In the genomic region with DNA sequence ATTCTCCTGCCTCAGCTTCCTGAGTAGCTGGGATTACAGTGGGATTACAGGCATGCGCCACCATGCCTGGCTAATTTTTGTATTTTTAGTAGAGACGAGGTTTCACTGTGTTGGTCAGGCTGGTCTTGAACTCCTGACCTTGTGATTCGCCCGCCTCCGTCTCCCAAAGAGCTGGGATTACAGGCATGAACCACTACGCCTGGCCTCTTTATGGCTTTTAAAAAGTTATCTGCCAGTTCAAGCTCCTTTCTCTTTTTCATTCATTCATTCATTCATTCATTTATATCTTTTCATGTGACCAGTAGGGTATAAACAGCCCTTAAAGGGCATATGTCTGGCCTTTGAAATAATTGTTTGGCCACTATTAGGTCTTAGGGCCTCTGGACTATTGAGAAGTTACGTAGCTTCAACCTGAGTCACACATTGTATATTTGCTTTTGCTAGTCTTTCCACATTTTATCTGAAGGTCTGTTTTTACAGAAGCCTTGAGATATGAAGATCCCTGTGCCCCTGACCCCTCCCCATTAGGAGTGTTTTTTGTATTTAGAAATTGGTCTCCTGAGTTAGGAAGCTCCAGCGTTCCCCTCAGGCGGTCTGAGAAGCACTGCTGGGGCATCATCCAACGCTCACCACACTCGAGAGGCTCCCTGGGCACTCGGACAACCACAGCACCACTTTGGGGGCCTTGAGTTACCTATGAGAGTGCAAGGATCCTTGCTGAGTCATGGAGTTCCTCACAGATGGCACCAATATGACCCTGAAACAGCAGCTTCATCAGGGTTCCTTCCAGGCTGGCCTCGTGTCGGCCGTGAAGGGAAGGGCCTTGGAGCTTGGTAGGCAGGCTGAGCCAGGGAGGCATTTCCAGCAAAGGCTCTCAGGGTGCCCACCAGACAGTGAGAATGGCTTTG, we compare ENCODE assay signal across 1 cellular context.
TF ChIP-seq lines count a peak whose summit lies in the region.

No MANE protein-coding gene starts in this region.

TF ChIP-seq in HepG2, 621 proteins besides CTCF, POLR2A, EP300 and RAD21 (continued from another document and continues in another):
- peak; percentile 33 to 42 for TF ChIP-seq MAFK (conservative IDR thresholded peaks at IDR 0.05 in 1 of 2, IDR thresholded peaks at IDR 0.05 in 1 of 2; ENCODE audit: low read length in 2 of 2)
- TF ChIP-seq, protein P1, sequence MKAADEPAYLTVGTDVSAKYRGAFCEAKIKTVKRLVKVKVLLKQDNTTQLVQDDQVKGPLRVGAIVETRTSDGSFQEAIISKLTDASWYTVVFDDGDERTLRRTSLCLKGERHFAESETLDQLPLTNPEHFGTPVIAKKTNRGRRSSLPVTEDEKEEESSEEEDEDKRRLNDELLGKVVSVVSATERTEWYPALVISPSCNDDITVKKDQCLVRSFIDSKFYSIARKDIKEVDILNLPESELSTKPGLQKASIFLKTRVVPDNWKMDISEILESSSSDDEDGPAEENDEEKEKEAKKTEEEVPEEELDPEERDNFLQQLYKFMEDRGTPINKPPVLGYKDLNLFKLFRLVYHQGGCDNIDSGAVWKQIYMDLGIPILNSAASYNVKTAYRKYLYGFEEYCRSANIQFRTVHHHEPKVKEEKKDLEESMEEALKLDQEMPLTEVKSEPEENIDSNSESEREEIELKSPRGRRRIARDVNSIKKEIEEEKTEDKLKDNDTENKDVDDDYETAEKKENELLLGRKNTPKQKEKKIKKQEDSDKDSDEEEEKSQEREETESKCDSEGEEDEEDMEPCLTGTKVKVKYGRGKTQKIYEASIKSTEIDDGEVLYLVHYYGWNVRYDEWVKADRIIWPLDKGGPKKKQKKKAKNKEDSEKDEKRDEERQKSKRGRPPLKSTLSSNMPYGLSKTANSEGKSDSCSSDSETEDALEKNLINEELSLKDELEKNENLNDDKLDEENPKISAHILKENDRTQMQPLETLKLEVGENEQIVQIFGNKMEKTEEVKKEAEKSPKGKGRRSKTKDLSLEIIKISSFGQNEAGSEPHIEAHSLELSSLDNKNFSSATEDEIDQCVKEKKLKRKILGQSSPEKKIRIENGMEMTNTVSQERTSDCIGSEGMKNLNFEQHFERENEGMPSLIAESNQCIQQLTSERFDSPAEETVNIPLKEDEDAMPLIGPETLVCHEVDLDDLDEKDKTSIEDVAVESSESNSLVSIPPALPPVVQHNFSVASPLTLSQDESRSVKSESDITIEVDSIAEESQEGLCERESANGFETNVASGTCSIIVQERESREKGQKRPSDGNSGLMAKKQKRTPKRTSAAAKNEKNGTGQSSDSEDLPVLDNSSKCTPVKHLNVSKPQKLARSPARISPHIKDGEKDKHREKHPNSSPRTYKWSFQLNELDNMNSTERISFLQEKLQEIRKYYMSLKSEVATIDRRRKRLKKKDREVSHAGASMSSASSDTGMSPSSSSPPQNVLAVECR (CRISPR knock-in tag; IDR thresholded peaks at IDR 0.05; ENCODE audit: borderline replicate concordance), result no peak; the same call in 1 of the 2 replicates
- peak; percentile 78; the same call in 1 of the 2 replicates for TF ChIP-seq PPARG (CRISPR knock-in tag; conservative IDR thresholded peaks at IDR 0.05)
- TF ChIP-seq, protein P2, sequence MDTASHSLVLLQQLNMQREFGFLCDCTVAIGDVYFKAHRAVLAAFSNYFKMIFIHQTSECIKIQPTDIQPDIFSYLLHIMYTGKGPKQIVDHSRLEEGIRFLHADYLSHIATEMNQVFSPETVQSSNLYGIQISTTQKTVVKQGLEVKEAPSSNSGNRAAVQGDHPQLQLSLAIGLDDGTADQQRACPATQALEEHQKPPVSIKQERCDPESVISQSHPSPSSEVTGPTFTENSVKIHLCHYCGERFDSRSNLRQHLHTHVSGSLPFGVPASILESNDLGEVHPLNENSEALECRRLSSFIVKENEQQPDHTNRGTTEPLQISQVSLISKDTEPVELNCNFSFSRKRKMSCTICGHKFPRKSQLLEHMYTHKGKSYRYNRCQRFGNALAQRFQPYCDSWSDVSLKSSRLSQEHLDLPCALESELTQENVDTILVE (CRISPR knock-in tag; IDR thresholded peaks at IDR 0.05), result 0 out of 2 replicates have a peak, but pooled peaks have one; percentile 42
- TF ChIP-seq DNMT3B (CRISPR knock-in tag; conservative IDR thresholded peaks at IDR 0.05), result peak; percentile 68; the same call in 1 of the 2 replicates
- no peak; the same call in 1 of the 2 replicates for TF ChIP-seq SP4 (CRISPR knock-in tag; IDR thresholded peaks at IDR 0.05)
- TF ChIP-seq, protein P3, sequence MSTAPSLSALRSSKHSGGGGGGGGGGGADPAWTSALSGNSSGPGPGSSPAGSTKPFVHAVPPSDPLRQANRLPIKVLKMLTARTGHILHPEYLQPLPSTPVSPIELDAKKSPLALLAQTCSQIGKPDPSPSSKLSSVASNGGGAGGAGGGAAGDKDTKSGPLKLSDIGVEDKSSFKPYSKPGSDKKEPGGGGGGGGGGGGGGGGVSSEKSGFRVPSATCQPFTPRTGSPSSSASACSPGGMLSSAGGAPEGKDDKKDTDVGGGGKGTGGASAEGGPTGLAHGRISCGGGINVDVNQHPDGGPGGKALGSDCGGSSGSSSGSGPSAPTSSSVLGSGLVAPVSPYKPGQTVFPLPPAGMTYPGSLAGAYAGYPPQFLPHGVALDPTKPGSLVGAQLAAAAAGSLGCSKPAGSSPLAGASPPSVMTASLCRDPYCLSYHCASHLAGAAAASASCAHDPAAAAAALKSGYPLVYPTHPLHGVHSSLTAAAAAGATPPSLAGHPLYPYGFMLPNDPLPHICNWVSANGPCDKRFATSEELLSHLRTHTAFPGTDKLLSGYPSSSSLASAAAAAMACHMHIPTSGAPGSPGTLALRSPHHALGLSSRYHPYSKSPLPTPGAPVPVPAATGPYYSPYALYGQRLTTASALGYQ (CRISPR knock-in tag; IDR thresholded peaks at IDR 0.05), result peak; percentile 56; the same call in 1 of the 2 replicates
- TF ChIP-seq ZNF678 (CRISPR knock-in tag; IDR thresholded peaks at IDR 0.05), result no peak
- TF ChIP-seq MIER3 (CRISPR knock-in tag; IDR thresholded peaks at IDR 0.05; ENCODE audit: borderline replicate concordance), result 0 out of 2 replicates have a peak, but pooled peaks have one; percentile 24
- no peak for TF ChIP-seq TOPORS (CRISPR knock-in tag; IDR thresholded peaks at IDR 0.05)
- TF ChIP-seq ZNF333 (CRISPR knock-in tag; IDR thresholded peaks at IDR 0.05; ENCODE audit: borderline replicate concordance), result no peak
- no peak for TF ChIP-seq PHB2 (IDR thresholded peaks at IDR 0.05; ENCODE audit: partially characterized antibody)
- TF ChIP-seq HOXD1 (CRISPR knock-in tag; IDR thresholded peaks at IDR 0.05), result no peak
- TF ChIP-seq NFYB (CRISPR knock-in tag; IDR thresholded peaks at IDR 0.05), result no peak
- TF ChIP-seq GPN1 (CRISPR knock-in tag; IDR thresholded peaks at IDR 0.05; ENCODE audit: borderline replicate concordance), result no peak
- TF ChIP-seq, protein P4, sequence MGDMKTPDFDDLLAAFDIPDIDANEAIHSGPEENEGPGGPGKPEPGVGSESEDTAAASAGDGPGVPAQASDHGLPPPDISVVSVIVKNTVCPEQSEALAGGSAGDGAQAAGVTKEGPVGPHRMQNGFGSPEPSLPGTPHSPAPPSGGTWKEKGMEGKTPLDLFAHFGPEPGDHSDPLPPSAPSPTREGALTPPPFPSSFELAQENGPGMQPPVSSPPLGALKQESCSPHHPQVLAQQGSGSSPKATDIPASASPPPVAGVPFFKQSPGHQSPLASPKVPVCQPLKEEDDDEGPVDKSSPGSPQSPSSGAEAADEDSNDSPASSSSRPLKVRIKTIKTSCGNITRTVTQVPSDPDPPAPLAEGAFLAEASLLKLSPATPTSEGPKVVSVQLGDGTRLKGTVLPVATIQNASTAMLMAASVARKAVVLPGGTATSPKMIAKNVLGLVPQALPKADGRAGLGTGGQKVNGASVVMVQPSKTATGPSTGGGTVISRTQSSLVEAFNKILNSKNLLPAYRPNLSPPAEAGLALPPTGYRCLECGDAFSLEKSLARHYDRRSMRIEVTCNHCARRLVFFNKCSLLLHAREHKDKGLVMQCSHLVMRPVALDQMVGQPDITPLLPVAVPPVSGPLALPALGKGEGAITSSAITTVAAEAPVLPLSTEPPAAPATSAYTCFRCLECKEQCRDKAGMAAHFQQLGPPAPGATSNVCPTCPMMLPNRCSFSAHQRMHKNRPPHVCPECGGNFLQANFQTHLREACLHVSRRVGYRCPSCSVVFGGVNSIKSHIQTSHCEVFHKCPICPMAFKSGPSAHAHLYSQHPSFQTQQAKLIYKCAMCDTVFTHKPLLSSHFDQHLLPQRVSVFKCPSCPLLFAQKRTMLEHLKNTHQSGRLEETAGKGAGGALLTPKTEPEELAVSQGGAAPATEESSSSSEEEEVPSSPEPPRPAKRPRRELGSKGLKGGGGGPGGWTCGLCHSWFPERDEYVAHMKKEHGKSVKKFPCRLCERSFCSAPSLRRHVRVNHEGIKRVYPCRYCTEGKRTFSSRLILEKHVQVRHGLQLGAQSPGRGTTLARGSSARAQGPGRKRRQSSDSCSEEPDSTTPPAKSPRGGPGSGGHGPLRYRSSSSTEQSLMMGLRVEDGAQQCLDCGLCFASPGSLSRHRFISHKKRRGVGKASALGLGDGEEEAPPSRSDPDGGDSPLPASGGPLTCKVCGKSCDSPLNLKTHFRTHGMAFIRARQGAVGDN (CRISPR knock-in tag; IDR thresholded peaks at IDR 0.05), result peak; percentile 77
- no peak for TF ChIP-seq SIX1 (CRISPR knock-in tag; IDR thresholded peaks at IDR 0.05; ENCODE audit: borderline replicate concordance)
- TF ChIP-seq, protein P5, sequence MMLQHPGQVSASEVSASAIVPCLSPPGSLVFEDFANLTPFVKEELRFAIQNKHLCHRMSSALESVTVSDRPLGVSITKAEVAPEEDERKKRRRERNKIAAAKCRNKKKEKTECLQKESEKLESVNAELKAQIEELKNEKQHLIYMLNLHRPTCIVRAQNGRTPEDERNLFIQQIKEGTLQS (CRISPR knock-in tag; IDR thresholded peaks at IDR 0.05), result peak; percentile 59
- TF ChIP-seq WIZ (CRISPR knock-in tag; IDR thresholded peaks at IDR 0.05), result no peak
- TF ChIP-seq KDM6A (CRISPR knock-in tag; IDR thresholded peaks at IDR 0.05; ENCODE audit: low read depth), result 0 out of 2 replicates have a peak, but pooled peaks have one; percentile 25
- TF ChIP-seq KLF13 (CRISPR knock-in tag; IDR thresholded peaks at IDR 0.05), result no peak
- peak; percentile 86; the same call in 1 of the 2 replicates for TF ChIP-seq CHD4 (IDR thresholded peaks at IDR 0.05; ENCODE audit: borderline replicate concordance, low read length)
- no peak; the same call in none of the 2 replicates for TF ChIP-seq THAP11 (CRISPR knock-in tag; IDR thresholded peaks at IDR 0.05)
- TF ChIP-seq ZNF256 (CRISPR knock-in tag; conservative IDR thresholded peaks at IDR 0.05), result no peak
- TF ChIP-seq HHEX (CRISPR knock-in tag; IDR thresholded peaks at IDR 0.05), result no peak
- TF ChIP-seq SPEN (CRISPR knock-in tag; IDR thresholded peaks at IDR 0.05; ENCODE audit: low read depth), result no peak
- TF ChIP-seq, protein P6, sequence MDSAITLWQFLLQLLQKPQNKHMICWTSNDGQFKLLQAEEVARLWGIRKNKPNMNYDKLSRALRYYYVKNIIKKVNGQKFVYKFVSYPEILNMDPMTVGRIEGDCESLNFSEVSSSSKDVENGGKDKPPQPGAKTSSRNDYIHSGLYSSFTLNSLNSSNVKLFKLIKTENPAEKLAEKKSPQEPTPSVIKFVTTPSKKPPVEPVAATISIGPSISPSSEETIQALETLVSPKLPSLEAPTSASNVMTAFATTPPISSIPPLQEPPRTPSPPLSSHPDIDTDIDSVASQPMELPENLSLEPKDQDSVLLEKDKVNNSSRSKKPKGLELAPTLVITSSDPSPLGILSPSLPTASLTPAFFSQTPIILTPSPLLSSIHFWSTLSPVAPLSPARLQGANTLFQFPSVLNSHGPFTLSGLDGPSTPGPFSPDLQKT (CRISPR knock-in tag; IDR thresholded peaks at IDR 0.05; ENCODE audit: borderline replicate concordance), result no peak
- TF ChIP-seq, protein P7, sequence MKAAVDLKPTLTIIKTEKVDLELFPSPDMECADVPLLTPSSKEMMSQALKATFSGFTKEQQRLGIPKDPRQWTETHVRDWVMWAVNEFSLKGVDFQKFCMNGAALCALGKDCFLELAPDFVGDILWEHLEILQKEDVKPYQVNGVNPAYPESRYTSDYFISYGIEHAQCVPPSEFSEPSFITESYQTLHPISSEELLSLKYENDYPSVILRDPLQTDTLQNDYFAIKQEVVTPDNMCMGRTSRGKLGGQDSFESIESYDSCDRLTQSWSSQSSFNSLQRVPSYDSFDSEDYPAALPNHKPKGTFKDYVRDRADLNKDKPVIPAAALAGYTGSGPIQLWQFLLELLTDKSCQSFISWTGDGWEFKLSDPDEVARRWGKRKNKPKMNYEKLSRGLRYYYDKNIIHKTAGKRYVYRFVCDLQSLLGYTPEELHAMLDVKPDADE (CRISPR knock-in tag; IDR thresholded peaks at IDR 0.05), result no peak
- TF ChIP-seq, protein P8, sequence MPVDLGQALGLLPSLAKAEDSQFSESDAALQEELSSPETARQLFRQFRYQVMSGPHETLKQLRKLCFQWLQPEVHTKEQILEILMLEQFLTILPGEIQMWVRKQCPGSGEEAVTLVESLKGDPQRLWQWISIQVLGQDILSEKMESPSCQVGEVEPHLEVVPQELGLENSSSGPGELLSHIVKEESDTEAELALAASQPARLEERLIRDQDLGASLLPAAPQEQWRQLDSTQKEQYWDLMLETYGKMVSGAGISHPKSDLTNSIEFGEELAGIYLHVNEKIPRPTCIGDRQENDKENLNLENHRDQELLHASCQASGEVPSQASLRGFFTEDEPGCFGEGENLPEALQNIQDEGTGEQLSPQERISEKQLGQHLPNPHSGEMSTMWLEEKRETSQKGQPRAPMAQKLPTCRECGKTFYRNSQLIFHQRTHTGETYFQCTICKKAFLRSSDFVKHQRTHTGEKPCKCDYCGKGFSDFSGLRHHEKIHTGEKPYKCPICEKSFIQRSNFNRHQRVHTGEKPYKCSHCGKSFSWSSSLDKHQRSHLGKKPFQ (CRISPR knock-in tag; IDR thresholded peaks at IDR 0.05; ENCODE audit: insufficient replicate concordance), result no peak
- TF ChIP-seq, protein P9, sequence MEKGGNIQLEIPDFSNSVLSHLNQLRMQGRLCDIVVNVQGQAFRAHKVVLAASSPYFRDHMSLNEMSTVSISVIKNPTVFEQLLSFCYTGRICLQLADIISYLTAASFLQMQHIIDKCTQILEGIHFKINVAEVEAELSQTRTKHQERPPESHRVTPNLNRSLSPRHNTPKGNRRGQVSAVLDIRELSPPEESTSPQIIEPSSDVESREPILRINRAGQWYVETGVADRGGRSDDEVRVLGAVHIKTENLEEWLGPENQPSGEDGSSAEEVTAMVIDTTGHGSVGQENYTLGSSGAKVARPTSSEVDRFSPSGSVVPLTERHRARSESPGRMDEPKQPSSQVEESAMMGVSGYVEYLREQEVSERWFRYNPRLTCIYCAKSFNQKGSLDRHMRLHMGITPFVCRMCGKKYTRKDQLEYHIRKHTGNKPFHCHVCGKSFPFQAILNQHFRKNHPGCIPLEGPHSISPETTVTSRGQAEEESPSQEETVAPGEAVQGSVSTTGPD (CRISPR knock-in tag; IDR thresholded peaks at IDR 0.05), result no peak
- TF ChIP-seq, protein P10, sequence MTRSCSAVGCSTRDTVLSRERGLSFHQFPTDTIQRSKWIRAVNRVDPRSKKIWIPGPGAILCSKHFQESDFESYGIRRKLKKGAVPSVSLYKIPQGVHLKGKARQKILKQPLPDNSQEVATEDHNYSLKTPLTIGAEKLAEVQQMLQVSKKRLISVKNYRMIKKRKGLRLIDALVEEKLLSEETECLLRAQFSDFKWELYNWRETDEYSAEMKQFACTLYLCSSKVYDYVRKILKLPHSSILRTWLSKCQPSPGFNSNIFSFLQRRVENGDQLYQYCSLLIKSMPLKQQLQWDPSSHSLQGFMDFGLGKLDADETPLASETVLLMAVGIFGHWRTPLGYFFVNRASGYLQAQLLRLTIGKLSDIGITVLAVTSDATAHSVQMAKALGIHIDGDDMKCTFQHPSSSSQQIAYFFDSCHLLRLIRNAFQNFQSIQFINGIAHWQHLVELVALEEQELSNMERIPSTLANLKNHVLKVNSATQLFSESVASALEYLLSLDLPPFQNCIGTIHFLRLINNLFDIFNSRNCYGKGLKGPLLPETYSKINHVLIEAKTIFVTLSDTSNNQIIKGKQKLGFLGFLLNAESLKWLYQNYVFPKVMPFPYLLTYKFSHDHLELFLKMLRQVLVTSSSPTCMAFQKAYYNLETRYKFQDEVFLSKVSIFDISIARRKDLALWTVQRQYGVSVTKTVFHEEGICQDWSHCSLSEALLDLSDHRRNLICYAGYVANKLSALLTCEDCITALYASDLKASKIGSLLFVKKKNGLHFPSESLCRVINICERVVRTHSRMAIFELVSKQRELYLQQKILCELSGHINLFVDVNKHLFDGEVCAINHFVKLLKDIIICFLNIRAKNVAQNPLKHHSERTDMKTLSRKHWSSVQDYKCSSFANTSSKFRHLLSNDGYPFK (CRISPR knock-in tag; IDR thresholded peaks at IDR 0.05; ENCODE audit: borderline replicate concordance), result no peak
